ENCODE assay signal across 1 cellular context in genomic region chr9:132993511-132993939, GRCh38.
TF ChIP-seq lines count a peak whose summit lies in the region.

No MANE protein-coding gene starts in this region.

TF ChIP-seq in K562, 482 proteins besides CTCF, POLR2A, EP300 and RAD21:
- TF ChIP-seq ZNF785 (CRISPR knock-in tag; IDR thresholded peaks at IDR 0.05) (no peak), MTA1 (IDR thresholded peaks at IDR 0.05; ENCODE audit: borderline replicate concordance) (no peak), ZNF354B (CRISPR knock-in tag; IDR thresholded peaks at IDR 0.05) (no peak), ZBTB49 (CRISPR knock-in tag; IDR thresholded peaks at IDR 0.05; ENCODE audit: borderline replicate concordance) (no peak), USF1 (CRISPR knock-in tag; IDR thresholded peaks at IDR 0.05) (no peak), SREBF1 (IDR thresholded peaks at IDR 0.05; ENCODE audit: borderline replicate concordance, low read depth, low read length) (no peak), ZNF395 (CRISPR knock-in tag; IDR thresholded peaks at IDR 0.05) (no peak), RERE (CRISPR knock-in tag; IDR thresholded peaks at IDR 0.05; ENCODE audit: borderline replicate concordance) (no peak), TFE3 (CRISPR knock-in tag; IDR thresholded peaks at IDR 0.05) (no peak), CBFB (CRISPR knock-in tag; IDR thresholded peaks at IDR 0.05) (no peak), LCOR (CRISPR knock-in tag; IDR thresholded peaks at IDR 0.05) (0 out of 2 replicates have a peak, but pooled peaks have one; percentile 11), POLR2G (IDR thresholded peaks at IDR 0.05; ENCODE audit: low read depth, low read length) (peak; percentile 41; the same call in 1 of the 2 replicates), RBFOX2 (IDR thresholded peaks at IDR 0.05; ENCODE audit: low read depth, low read length) (0 out of 2 replicates have a peak, but pooled peaks have one; percentile 20)
TF ChIP-seq in K562: peak in this region for 3.
